In genomic region chr13:23574421-23574820, GRCh38 we compare ENCODE assay signal across 24 cellular contexts.
"Had no signal": no experiment of that assay in that cellular context is flagged by ENCODE, and none has a peak within 500 bp of the region (broad histone marks: within the 10 kb centered on the region; RNA-seq: fewer than 3 reads in every experiment).

No MANE protein-coding gene starts in this region.

- H3K4me3 Mint-ChIP-seq: activated naive CD4-positive, alpha-beta T cell treated with anti-CD3 and anti-CD28 coated beads, Interleukin-2, amount 10 ng/mL, durations not matched to agents 7 days and 5 days; memory B cell; stimulated activated naive B cell treated with anti-CD40 and anti-IgM and Interleukin-4, amounts not matched to agents 10 μg/mL and 1 μg/mL and 100 μg/mL, for 72 hours; T-helper 17 cell had no signal

- DNase-seq: activated CD4-positive, alpha-beta T cell treated with anti-CD3 and anti-CD28 coated beads for 4 hours; activated CD4-positive, alpha-beta T cell treated with anti-CD3 and anti-CD28 coated beads, Interleukin-2, amount 50 U/mL, for 48 hours; activated CD4-positive, CD25-positive, alpha-beta regulatory T cell; activated effector memory CD4-positive, alpha-beta T cell treated with Interleukin-2 at 50 U/mL for 16 hours; activated naive CD4-positive, alpha-beta T cell treated with anti-CD3 and anti-CD28 coated beads, Interleukin-2, amount 10 ng/mL, durations not matched to agents 7 days and 5 days; activated T-cell treated with anti-CD3 and anti-CD28 coated beads, Interleukin-2, amount 50 U/mL, for 48 hours; anterior cingulate cortex; body of pancreas; central memory CD4-positive, alpha-beta T cell; esophagus squamous epithelium; heart left ventricle; islet precursor cell; left cardiac atrium; sigmoid colon; stimulated activated CD4-positive, alpha-beta T cell treated with anti-CD3 and anti-CD28 coated beads, Interleukin-15, amount 100 ng/mL, for 24 hours; stimulated activated CD8-positive, alpha-beta memory T cell treated with anti-CD3 and anti-CD28 coated beads, Interleukin-4, amount 100 ng/mL, for 48 hours; stimulated activated naive B cell treated with anti-CD40 and anti-IgM and Interleukin-4, amounts not matched to agents 10 μg/mL and 1 μg/mL and 100 μg/mL, for 72 hours; T-helper 17 cell; testis; upper lobe of left lung had no signal

- H3K27ac ChIP-seq: body of pancreas, gastroesophageal sphincter, sigmoid colon, testis had no signal

- H3K36me3 ChIP-seq: esophagus squamous epithelium, gastroesophageal sphincter, heart left ventricle, sigmoid colon, upper lobe of left lung had no signal

- H3K27ac Mint-ChIP-seq: activated naive CD4-positive, alpha-beta T cell treated with anti-CD3 and anti-CD28 coated beads, Interleukin-2, amount 10 ng/mL, durations not matched to agents 7 days and 5 days; memory B cell; stimulated activated naive B cell treated with anti-CD40 and anti-IgM and Interleukin-4, amounts not matched to agents 10 μg/mL and 1 μg/mL and 100 μg/mL, for 72 hours; T-helper 17 cell had no signal

- H3K4me2 ChIP-seq: smooth muscle cell had no signal

- ATAC-seq: body of pancreas; gastroesophageal sphincter; heart left ventricle; left cardiac atrium; stimulated activated naive B cell treated with anti-CD40 and anti-IgM and Interleukin-4, amounts not matched to agents 10 μg/mL and 1 μg/mL and 100 μg/mL, for 72 hours; T-helper 17 cell had no signal

- FAIRE-seq: colon had no signal

- H3K9me3 Mint-ChIP-seq: activated naive CD4-positive, alpha-beta T cell treated with anti-CD3 and anti-CD28 coated beads, Interleukin-2, amount 10 ng/mL, durations not matched to agents 7 days and 5 days had no signal

- H3K27me3 ChIP-seq: body of pancreas, testis, upper lobe of left lung had no signal

- H3K4me3 ChIP-seq: body of pancreas, esophagus squamous epithelium, gastroesophageal sphincter, sigmoid colon, smooth muscle cell, testis, upper lobe of left lung had no signal

- H3K36me3 Mint-ChIP-seq: activated naive CD4-positive, alpha-beta T cell treated with anti-CD3 and anti-CD28 coated beads, Interleukin-2, amount 10 ng/mL, durations not matched to agents 7 days and 5 days had no signal

- H3K9me3 ChIP-seq: body of pancreas, esophagus squamous epithelium, gastroesophageal sphincter, heart left ventricle, sigmoid colon, testis, upper lobe of left lung had no signal
